In the genomic region with DNA sequence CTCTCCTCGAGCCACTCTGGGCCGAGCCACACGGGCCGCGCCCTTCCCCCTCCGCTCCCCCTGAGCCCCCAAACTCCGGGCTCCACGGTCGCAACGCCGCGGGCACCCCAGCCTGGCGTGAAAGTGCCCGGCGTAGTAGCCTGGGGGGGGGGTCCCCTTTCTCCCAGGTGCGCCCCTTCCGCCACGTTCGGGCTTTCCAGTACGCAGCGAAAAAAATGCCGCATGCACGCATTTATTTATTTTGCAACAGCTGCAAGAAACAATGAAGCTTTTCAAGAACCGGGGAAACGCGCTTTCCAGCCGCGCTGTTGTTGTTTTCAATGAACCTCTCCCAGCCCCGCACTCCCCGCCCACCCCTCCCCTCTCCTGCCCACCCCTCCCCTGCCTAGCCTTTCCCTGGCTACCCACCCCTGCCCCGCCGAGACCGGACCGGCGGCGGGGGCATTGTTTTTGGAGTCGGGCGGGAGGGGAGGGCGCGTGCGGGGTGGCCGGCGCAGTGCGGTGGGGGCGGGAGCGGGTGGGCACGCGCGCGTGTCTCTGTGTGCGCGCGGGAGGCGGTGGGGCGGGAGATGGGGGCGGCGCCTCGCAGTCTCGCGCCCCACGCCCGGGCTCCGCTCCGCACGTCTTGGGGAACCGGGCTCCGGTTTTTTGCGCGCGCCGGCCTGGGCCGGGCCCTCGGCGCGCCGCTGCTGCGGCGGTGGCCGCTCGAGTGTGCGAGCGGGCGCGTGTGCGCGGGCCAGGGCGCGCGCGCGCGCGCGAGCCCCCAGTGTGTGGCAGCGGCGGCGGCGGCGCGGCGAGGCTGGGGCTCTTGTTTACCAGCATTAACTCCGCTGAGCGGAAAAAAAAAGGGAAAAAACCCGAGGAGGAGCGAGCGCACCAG, we compare ENCODE assay signal across 8 cellular contexts. TPM values are rescaled to one million over a fixed set of nuclear protein-coding genes. Genes with fewer than 3 reads are reported as not detected.
DNase-seq lines count a peak whose midpoint lies in the region; ATAC-seq and TF ChIP-seq lines count a peak whose summit lies in the region.

TSS of gene IGF1R (plus strand) at position 766 of the 880 bp plus-strand sequence. CDS start 1,043 bp downstream, outside the sequence.

- peak within 1 kb of the TSS; percentile 92 for H3K27ac Mint-ChIP-seq in activated T-cell treated with anti-CD3 and anti-CD28 coated beads, Interleukin-2, amount 50 U/mL, for 24 hours

- H3K4me1 Mint-ChIP-seq in activated T-cell treated with anti-CD3 and anti-CD28 coated beads, Interleukin-2, amount 50 U/mL, for 24 hours (ENCODE audit: low read depth) = peaks cover 29% of the 10 kb centered on the region

- H2AFZ ChIP-seq in PC-9 = peak within 1 kb of the TSS; percentile 97

- POLR2A ChIA-PET in PC-9 (lab: Charles Lee; ENCODE audit: unreplicated experiment) = interaction anchor here (0.5 to 0.6 kb wide), 2 partner anchors 429 to 671 kb away, joined by 3 to 8 read pairs; no protein-coding TSS in a partner anchor

- ATAC-seq in GM21390 (IDR thresholded peaks at IDR 0.05; ENCODE audit: unreplicated experiment) (peak; percentile 60), esophagus mucosa (peak; percentile 91)

- H3K4me3 Mint-ChIP-seq in activated T-cell treated with anti-CD3 and anti-CD28 coated beads, Interleukin-2, amount 50 U/mL, for 24 hours = peak within 1 kb of the TSS; percentile 80

- H3K9me3 ChIP-seq in HUES6 (ENCODE audit: control insufficient read depth, insufficient read depth, low read depth, low read length) (no peaks in the 10 kb centered on the region), PC-9 (ENCODE audit: insufficient read depth, low read depth) (no peaks in the 10 kb centered on the region), muscle layer of colon (ENCODE audit: low read length) (no peaks in the 10 kb centered on the region)

- peak within 1 kb of the TSS; percentile 84 for H3K9ac ChIP-seq in HUES6 (ENCODE audit: low read length)
- peak within 1 kb of the TSS; percentile 88 for H3K9ac ChIP-seq in muscle layer of colon (ENCODE audit: low read length)

- H3K4me3 ChIP-seq in HUES6 (ENCODE audit: low read depth, low read length) = peak within 1 kb of the TSS; percentile 81
- H3K4me3 ChIP-seq in PC-9 = peak within 1 kb of the TSS; percentile 91
- H3K4me3 ChIP-seq in muscle layer of colon (ENCODE audit: low read depth in 1 of 2, low read length in 2 of 2) = peak within 1 kb of the TSS; percentile 88 to 90

- 0 out of 2 replicates have a peak, but pooled peaks cover 6% of the 10 kb centered on the region for H3F3A ChIP-seq in PC-9 (ENCODE audit: insufficient read depth, low read depth)

- H3K4me2 ChIP-seq in PC-9 = peak within 1 kb of the TSS; percentile 92

- peaks cover 38% of the 10 kb centered on the region for H3K79me2 ChIP-seq in PC-9 (ENCODE audit: low read depth)

- no peaks in the 10 kb centered on the region for H3K27me3 ChIP-seq in HUES6 (ENCODE audit: control insufficient read depth, insufficient read depth, low read length)
- no peaks in the 10 kb centered on the region for H3K27me3 ChIP-seq in PC-9 (ENCODE audit: insufficient read depth, low read depth)
- H3K27me3 ChIP-seq in muscle layer of colon (ENCODE audit: control insufficient read depth in 1 of 2, insufficient read depth in 2 of 2, low read length in 2 of 2) = no peaks in the 10 kb centered on the region

- peak within 1 kb of the TSS; percentile 95 for H3K27ac ChIP-seq in HUES6 (ENCODE audit: low read depth, low read length)
- H3K27ac ChIP-seq in PC-9 = peak within 1 kb of the TSS; percentile 60
- peak within 1 kb of the TSS; percentile 96 for H3K27ac ChIP-seq in muscle layer of colon (ENCODE audit: low read depth, low read length)

- H3K4me1 ChIP-seq in HUES6 (ENCODE audit: control insufficient read depth, insufficient read depth, low read length) (peaks cover 13% of the 10 kb centered on the region), PC-9 (replicated peaks; ENCODE audit: insufficient read depth) (peaks cover 13% of the 10 kb centered on the region), muscle layer of colon (ENCODE audit: insufficient read depth, low read length) (peaks cover 14% of the 10 kb centered on the region)

- H3K27me3 Mint-ChIP-seq in activated T-cell treated with anti-CD3 and anti-CD28 coated beads, Interleukin-2, amount 50 U/mL, for 24 hours = peaks cover 45% of the 10 kb centered on the region

- H3K9me3 Mint-ChIP-seq in activated T-cell treated with anti-CD3 and anti-CD28 coated beads, Interleukin-2, amount 50 U/mL, for 24 hours = no peaks in the 10 kb centered on the region

- TF ChIP-seq CTCF in PC-9 (conservative IDR thresholded peaks at IDR 0.05) = peak; percentile 52; the same call in 1 of the 2 replicates

- CTCF ChIA-PET in PC-9 (lab: Charles Lee) = interaction anchor here (0.6 to 1.0 kb wide), 2 partner anchors 203 to 229 kb away, joined by 5 to 14 read pairs; no protein-coding TSS in a partner anchor

- H3K36me3 ChIP-seq in HUES6 (ENCODE audit: control insufficient read depth, insufficient read depth, low read length) = no peaks in the 10 kb centered on the region
- H3K36me3 ChIP-seq in PC-9 (ENCODE audit: low read depth) = no peaks in the 10 kb centered on the region
- no peaks in the 10 kb centered on the region for H3K36me3 ChIP-seq in muscle layer of colon (ENCODE audit: insufficient read depth, low read length)

- DNase-seq in COLO829 (ENCODE audit: low spot score) (peak; percentile 74), PC-9 (peak; percentile 76 to 93)
- peak; percentile 92 for DNase-seq in activated T-cell treated with anti-CD3 and anti-CD28 coated beads, Interleukin-2, amount 50 U/mL, for 24 hours
- peak; percentile 89 for DNase-seq in stimulated activated CD8-positive, alpha-beta memory T cell treated with anti-CD3 and anti-CD28 coated beads, Interleukin-4, amount 100 ng/mL, for 48 hours

- intact Hi-C loops in PC-9 (cut with micrococcal nuclease; ENCODE audit: unreplicated experiment) = loop anchor here (1.0 to 10.0 kb wide), 8 partner anchors 79 to 607 kb away; partner anchors contain the start of gene LRRC28

- H4K20me1 ChIP-seq in PC-9 (ENCODE audit: insufficient read depth) = no peaks in the 10 kb centered on the region

- H3K36me3 Mint-ChIP-seq in activated T-cell treated with anti-CD3 and anti-CD28 coated beads, Interleukin-2, amount 50 U/mL, for 24 hours (ENCODE audit: low read depth) = peaks cover 7% of the 10 kb centered on the region

- no TSS peak for BruUV-seq in PC-9 (replicated peaks; lab: Mats Ljungman, UMichigan)

- no peaks in the 10 kb centered on the region for H3K9me2 ChIP-seq in PC-9 (ENCODE audit: insufficient read depth)

RNA-seq across cellular contexts. Expression of gene IGF1R, which starts in this region (rescaled TPM):
- total RNA-seq in PC-9 (2021) = 71.3 and 78.9 TPM in 2 replicates
- total RNA-seq in esophagus mucosa = 21.2 TPM

Comparison
In these comparisons a context has a peak if more than half of its experiments do, and no peak if none do; other contexts are left out.
1. Peak in every context shown above with its lines: DNase-seq, ATAC-seq, H3K4me3 ChIP-seq and H3K27ac ChIP-seq.